In genomic region chr13:102707465-102707864, GRCh38 we compare ENCODE assay signal across 9 cellular contexts. TPM values are rescaled to one million over a fixed set of nuclear protein-coding genes. Genes with fewer than 3 reads are reported as not detected.
DNase-seq lines count a peak whose midpoint lies in the region; ATAC-seq, FAIRE-seq and TF ChIP-seq lines count a peak whose summit lies in the region.
"Had no signal": no experiment of that assay in that cellular context is flagged by ENCODE, and none has a peak within 500 bp of the region (broad histone marks: within the 10 kb centered on the region; RNA-seq: fewer than 3 reads in every experiment).

No MANE protein-coding gene starts in this region.

- 26 to 42% (median 34%) methylated on average over 4 of the region's 4 CpGs for WGBS in stomach, 5 donors

- H3K4me3 ChIP-seq in fibroblast of the aortic adventitia (ENCODE audit: low read depth, low read length) (no peak overlapping the region), stomach (no peak overlapping the region)

- DNase-seq in NCI-H2171 treated with DMSO at 0.1 percent for 48 hours (lab: John Stamatoyannopoulos, UW) = peak; percentile 52
- DNase-seq in NCI-H2171 (lab: John Stamatoyannopoulos, UW) = no peak
- DNase-seq in RCC 7860 (ENCODE audit: low spot score) = peak; percentile 84
- DNase-seq in fibroblast of the aortic adventitia (ENCODE audit: low read depth) = peak; percentile 98
- DNase-seq in urothelium cell line (ENCODE audit: low spot score) = peak; percentile 48
- no peak for DNase-seq in stomach
- DNase-seq in D341Med (ENCODE audit: low spot score) = no peak
- DNase-seq: BE2C had no signal

- no peak for ATAC-seq in GM19324 (IDR thresholded peaks at IDR 0.05; ENCODE audit: low FRiP score, unreplicated experiment)

- no peak for TF ChIP-seq EP300 in stomach (IDR thresholded peaks at IDR 0.05)

- H3K4me1 ChIP-seq in stomach = no peaks in the 10 kb centered on the region
- H3K4me1 ChIP-seq: BE2C had no signal

- H3K9me3 ChIP-seq in stomach = peaks cover 0 to 12% (median 6%) of the 10 kb centered on the region in 4 donors
- H3K9me3 ChIP-seq: BE2C had no signal

- peak; percentile 93 for FAIRE-seq in RCC 7860 (lab: Jason Lieb, UNC)
- no peak for FAIRE-seq in urothelium cell line (lab: Jason Lieb, UNC)

- H3K36me3 ChIP-seq in stomach = no peaks in the 10 kb centered on the region
- H3K36me3 ChIP-seq: BE2C had no signal

- intact Hi-C loops in stomach (cut with DNase I; ENCODE audit: low total_unique reads) = no loop called here

- TF ChIP-seq CTCF in fibroblast of the aortic adventitia (IDR thresholded peaks at IDR 0.05; ENCODE audit: insufficient read depth, low read length) = no peak
- no peak for TF ChIP-seq CTCF in stomach (IDR thresholded peaks at IDR 0.05)

- no peak for TF ChIP-seq POLR2A in stomach (IDR thresholded peaks at IDR 0.05)

- no peak overlapping the region for H3K27ac ChIP-seq in stomach

- H3K27me3 ChIP-seq in stomach = no peaks in the 10 kb centered on the region
- H3K27me3 ChIP-seq: BE2C had no signal

RNA-seq across cellular contexts. Expression of gene METTL21C, which starts 12.6 kb away (rescaled TPM):
- 1.8 TPM in 1 of 2 replicates, not detected in the other for total RNA-seq in fibroblast of the aortic adventitia (ENCODE audit: low replicate concordance)
- not detected for total RNA-seq in stomach
- not detected for polyA plus RNA-seq in stomach

Comparison
In these comparisons a context has a peak if more than half of its experiments do, and no peak if none do; other contexts are left out.
1. DNase-seq: peak in NCI-H2171 treated with DMSO at 0.1 percent for 48 hours (single experiment), RCC 7860 (single experiment), fibroblast of the aortic adventitia (single experiment) and urothelium cell line (single experiment); none in NCI-H2171 (single experiment), stomach (single experiment) and D341Med (single experiment).